ENCODE assay signal across 21 cellular contexts in genomic region chr1:210412240-210412639, GRCh38.
"Had no signal": no experiment of that assay in that cellular context is flagged by ENCODE, and none has a peak within 500 bp of the region (broad histone marks: within the 10 kb centered on the region; RNA-seq: fewer than 3 reads in every experiment).

No MANE protein-coding gene starts in this region.

- H3K4me3 ChIP-seq: SJCRH30 had no signal

- H3K36me3 ChIP-seq: SJCRH30 had no signal

- H3K9me3 ChIP-seq: SJCRH30 had no signal

- H3K27me3 ChIP-seq: SJCRH30 had no signal

- H3K27ac ChIP-seq: SJCRH30 had no signal

- ATAC-seq: Right ventricle myocardium inferior, SK-N-SH treated with all-trans-retinoic acid at 6 μM for 48 hours had no signal

- FAIRE-seq: RCC 7860 had no signal

- DNase-seq: IMR-90, Karpas-422, KG1, MM.1S, NCI-H1092 treated with DMSO at 0.1 percent for 48 hours, NCI-H1436, NCI-H187, NCI-H2029, NCI-H2081 treated with DMSO at 0.1 percent for 48 hours, NCI-H2171, NCI-H226, NCI-H446, NCI-H510A, NCI-H524 treated with DMSO at 0.1 percent for 48 hours, NCI-H69, NCI-H774, SHP77 treated with DMSO at 0.1 percent for 48 hours, SJCRH30 had no signal
